ENCODE assay signal across 20 cellular contexts in the genomic region with DNA sequence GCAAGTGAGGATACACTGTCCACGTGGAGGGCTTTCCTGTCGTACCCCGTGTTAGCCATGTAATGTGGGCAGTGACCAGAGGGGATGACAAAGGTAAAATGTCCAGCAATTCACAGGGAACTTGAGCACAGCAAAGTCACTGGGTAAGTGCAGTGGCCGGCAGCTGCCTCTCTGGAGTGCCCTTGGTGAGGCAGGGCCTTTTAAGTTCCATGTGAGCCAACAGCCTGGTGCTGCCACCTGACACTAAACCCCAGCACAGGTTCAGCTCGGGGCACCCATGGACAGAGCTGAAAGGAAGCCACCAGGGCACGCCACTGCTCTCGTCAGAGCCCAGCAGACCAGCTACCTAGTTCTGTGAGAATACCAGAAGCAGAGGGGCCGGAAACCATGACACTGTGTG.
"Had no signal": no experiment of that assay in that cellular context is flagged by ENCODE, and none has a peak within 500 bp of the region (broad histone marks: within the 10 kb centered on the region; RNA-seq: fewer than 3 reads in every experiment).

No MANE protein-coding gene starts in this region.

- H3K9me3 ChIP-seq: Peyer's patch had no signal

- H3K27me3 Mint-ChIP-seq: activated CD4-positive, alpha-beta T cell treated with anti-CD3 and anti-CD28 coated beads for 36 hours; activated CD8-positive, alpha-beta T cell treated with anti-CD3 and anti-CD28 coated beads for 36 hours; activated naive CD8-positive, alpha-beta T cell had no signal

- H3K4me3 Mint-ChIP-seq: activated CD4-positive, alpha-beta T cell treated with anti-CD3 and anti-CD28 coated beads for 36 hours; activated CD8-positive, alpha-beta T cell treated with anti-CD3 and anti-CD28 coated beads for 36 hours; activated naive CD8-positive, alpha-beta T cell had no signal

- H3K4me3 ChIP-seq: cardiac muscle cell, Peyer's patch had no signal

- ATAC-seq: activated CD4-positive, alpha-beta T cell treated with anti-CD3 and anti-CD28 coated beads for 36 hours; activated CD8-positive, alpha-beta T cell treated with anti-CD3 and anti-CD28 coated beads for 36 hours had no signal

- DNase-seq: activated CD4-positive, alpha-beta T cell treated with anti-CD3 and anti-CD28 coated beads for 36 hours; activated CD8-positive, alpha-beta memory T cell treated with anti-CD3 and anti-CD28 coated beads, Interleukin-2, amount 50 U/mL, for 48 hours; activated CD8-positive, alpha-beta T cell treated with anti-CD3 and anti-CD28 coated beads for 36 hours; activated T-cell treated with anti-CD3 and anti-CD28 coated beads, Interleukin-2, amount 50 U/mL, for 1 hour; amygdala; brain microvascular endothelial cell; Kasumi-1; KBM-7; NCI-H1105 treated with DMSO at 0.1 percent for 48 hours; NCI-H1436 treated with DMSO at 0.1 percent for 48 hours; NCI-H187 treated with DMSO at 0.1 percent for 48 hours; NCI-H2081 treated with DMSO at 0.1 percent for 48 hours; NCI-H446; NCI-H524; Peyer's patch; SIG-M5; T-helper 1 cell; WERI-Rb-1 had no signal

- H3K27ac ChIP-seq: brain microvascular endothelial cell, cardiac muscle cell, Peyer's patch, WERI-Rb-1 had no signal

- H3K27ac Mint-ChIP-seq: activated CD4-positive, alpha-beta T cell treated with anti-CD3 and anti-CD28 coated beads for 36 hours; activated CD8-positive, alpha-beta T cell treated with anti-CD3 and anti-CD28 coated beads for 36 hours; activated naive CD8-positive, alpha-beta T cell had no signal

- H3K9me3 Mint-ChIP-seq: activated CD8-positive, alpha-beta T cell treated with anti-CD3 and anti-CD28 coated beads for 36 hours had no signal

- H3K27me3 ChIP-seq: brain microvascular endothelial cell, cardiac muscle cell, Peyer's patch had no signal

- H3K36me3 ChIP-seq: cardiac muscle cell, Peyer's patch, WERI-Rb-1 had no signal
